ENCODE assay signal across 8 cellular contexts in the genomic region with DNA sequence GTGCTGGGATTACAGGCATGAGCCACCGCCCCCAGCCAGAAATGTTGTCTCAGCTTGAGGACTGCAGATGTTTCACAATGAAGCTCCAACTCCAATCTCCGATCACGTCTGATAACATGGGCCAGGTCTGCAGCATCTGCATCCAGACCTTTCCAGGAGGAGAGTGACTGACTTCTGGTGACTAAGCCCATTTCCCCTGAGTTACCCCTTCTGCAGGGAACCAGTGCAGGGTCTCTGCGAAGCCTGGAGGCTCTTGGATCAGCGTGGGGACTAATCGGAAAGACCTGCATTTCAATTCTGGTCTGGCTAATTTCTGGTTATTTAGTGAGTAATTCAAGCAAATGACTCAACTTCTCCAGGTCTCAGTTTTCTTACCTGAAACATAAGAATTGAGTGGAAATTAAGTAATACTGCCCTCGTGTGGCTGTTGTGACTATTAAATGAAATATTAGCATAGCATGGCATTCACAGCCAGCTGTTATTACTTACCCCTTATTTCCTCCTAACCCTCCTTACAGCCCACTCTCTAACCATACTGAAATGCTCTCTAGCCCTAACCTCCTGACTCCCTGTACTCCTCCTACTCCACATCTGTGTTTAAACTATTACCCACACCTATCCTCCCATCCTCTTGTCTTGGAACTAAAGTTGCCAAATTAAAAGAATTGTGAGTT.
A peak's percentile ranks its signal among the peaks of the same experiment; 100 is the strongest.
DNase-seq lines count a peak whose midpoint lies in the region; ATAC-seq lines count a peak whose summit lies in the region.

No MANE protein-coding gene starts in this region.

- ATAC-seq in HG03442 (IDR thresholded peaks at IDR 0.05; ENCODE audit: unreplicated experiment), result peak; percentile 25

- DNase-seq in NCI-H2171 treated with DMSO at 0.1 percent for 48 hours (lab: John Stamatoyannopoulos, UW) (peak; percentile 37), NCI-H2171 (lab: John Stamatoyannopoulos, UW) (no peak), RKO (ENCODE audit: low spot score) (peak; percentile 88), globus pallidus (ENCODE audit: low spot score) (peak; percentile 54), retina (peak; percentile 49), ecto neural progenitor cell (ENCODE audit: low spot score) (no peak)
- DNase-seq in activated effector memory CD4-positive, alpha-beta T cell treated with anti-CD3 and anti-CD28 coated beads, Interleukin-2, amount 50 U/mL, for 16 hours, result peak; percentile 80

Comparison
In these comparisons a context has a peak if more than half of its experiments do, and no peak if none do; other contexts are left out.
1. DNase-seq: peak in NCI-H2171 treated with DMSO at 0.1 percent for 48 hours (single experiment), RKO (single experiment), activated effector memory CD4-positive, alpha-beta T cell treated with anti-CD3 and anti-CD28 coated beads, Interleukin-2, amount 50 U/mL, for 16 hours (single experiment), globus pallidus (single experiment) and retina (single experiment); none in NCI-H2171 (single experiment) and ecto neural progenitor cell (single experiment).